8 cellular contexts compared by ENCODE assay signal in the genomic region with DNA sequence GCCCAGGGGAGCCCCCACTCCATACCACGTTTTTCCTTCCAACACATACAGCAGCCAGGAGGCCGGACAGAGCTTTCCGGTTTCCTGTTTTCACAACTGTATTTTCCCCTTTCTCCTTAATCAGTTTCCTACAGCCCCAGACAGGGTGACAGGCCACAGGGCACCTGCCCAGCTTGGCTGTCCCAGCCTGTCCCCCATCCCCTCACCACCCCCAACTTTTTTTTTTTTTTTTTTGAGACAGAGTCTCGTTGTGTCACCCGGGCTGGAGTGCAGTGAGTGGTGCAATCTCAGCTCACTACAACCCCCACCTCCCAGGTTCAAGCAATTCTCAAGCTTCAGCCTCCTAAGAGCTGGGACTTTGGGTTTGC. TPM values are rescaled to one million over a fixed set of nuclear protein-coding genes. Genes with fewer than 3 reads are reported as not detected.
DNase-seq lines count a peak whose midpoint lies in the region; ATAC-seq and TF ChIP-seq lines count a peak whose summit lies in the region.

No MANE protein-coding gene starts in this region.

- H3K4me1 ChIP-seq in NT2/D1 (ENCODE audit: insufficient read depth, insufficient read length) (peaks cover 29% of the 10 kb centered on the region), psoas muscle (peaks cover 54% of the 10 kb centered on the region)

- TF ChIP-seq CTCF in epithelial cell of esophagus (IDR thresholded peaks at IDR 0.05; ENCODE audit: insufficient read depth, low read depth, low read length, missing control alignments), result no peak
- TF ChIP-seq CTCF in psoas muscle (IDR thresholded peaks at IDR 0.05), result no peak

- DNase-seq in NT2/D1 (ENCODE audit: low read depth, low spot score) (no peak), epithelial cell of esophagus (ENCODE audit: low read depth) (peak; percentile 46), psoas muscle (peak; percentile 61 to 85), medulla oblongata (ENCODE audit: extremely low spot score) (no peak), H4 (ENCODE audit: low spot score) (no peak), T-helper 17 cell (no peak)

- peak; percentile 20 for ATAC-seq in GM18502 (IDR thresholded peaks at IDR 0.05; ENCODE audit: poor library complexity, unreplicated experiment)
- ATAC-seq in psoas muscle, result peak; percentile 17 to 38 (median 26)
- no peak for ATAC-seq in GM21528 (IDR thresholded peaks at IDR 0.05; ENCODE audit: low FRiP score, unreplicated experiment)
- no peak for ATAC-seq in T-helper 17 cell

- no peaks in the 10 kb centered on the region for H3K36me3 Mint-ChIP-seq in T-helper 17 cell (ENCODE audit: low read depth)

- intact Hi-C loops in psoas muscle (cut with DNase I), result loop anchor here in 1 of 2 donors (1.0 kb wide), 1 partner anchor 22 kb away; no protein-coding TSS in a partner anchor

- peak overlapping the region; percentile 98 for H3K27ac ChIP-seq in psoas muscle

- H3K36me3 ChIP-seq in NT2/D1 (ENCODE audit: insufficient read depth, insufficient read length, low read length) (no peaks in the 10 kb centered on the region), psoas muscle (ENCODE audit: insufficient read depth in 1 of 2, low read depth in 1 of 2) (no peaks in the 10 kb centered on the region)

- peaks cover 11% of the 10 kb centered on the region for H3K4me1 Mint-ChIP-seq in T-helper 17 cell

- H3K27me3 Mint-ChIP-seq in T-helper 17 cell, result peaks cover 5% of the 10 kb centered on the region

- H3K9me3 ChIP-seq in NT2/D1 (ENCODE audit: insufficient read depth, low read length) (no peaks in the 10 kb centered on the region), psoas muscle (no peaks in the 10 kb centered on the region), T-helper 17 cell (ENCODE audit: control insufficient read depth, low read length, poor library complexity, severe bottlenecking) (no peaks in the 10 kb centered on the region)

- 6 to 16% (median 6%) methylated on average over 4 to 5 of the region's 5 CpGs for WGBS in psoas muscle, 3 donors

- H3K9ac ChIP-seq in NT2/D1 (ENCODE audit: insufficient read length, low read depth), result peak overlapping the region; percentile 56

- no peak overlapping the region for H3K4me3 Mint-ChIP-seq in T-helper 17 cell

- H3K27me3 ChIP-seq in NT2/D1 (ENCODE audit: insufficient read depth, insufficient read length) (no peaks in the 10 kb centered on the region), psoas muscle (ENCODE audit: insufficient read depth in 3 of 3, low read length in 2 of 3) (no peaks in the 10 kb centered on the region)

- no peak overlapping the region for H3K27ac Mint-ChIP-seq in T-helper 17 cell

- H3K4me3 ChIP-seq in NT2/D1 (ENCODE audit: insufficient read length, low read depth) (no peak overlapping the region), epithelial cell of esophagus (ENCODE audit: low read length) (peak overlapping the region; percentile 37), psoas muscle (peak overlapping the region; percentile 63)

RNA-seq across cellular contexts. Expression of a gene that starts 10.3 kb away (rescaled TPM):
- 1,000 to 10,000 TPM; 2,972 to 5,803 (median 5,243) TPM for total RNA-seq in psoas muscle
- polyA plus RNA-seq in psoas muscle, result 1,000 to 10,000 TPM; 1,312 to 4,364 (median 1,775) TPM
- total RNA-seq in H4 (2014; rRNA removed; shearing (Covaris generic)), result 57.6 and 97.6 TPM in 2 replicates
- 10 to 100 TPM; 25.8 to 33.2 TPM for total RNA-seq in T-helper 17 cell

Comparison
In these comparisons a context has a peak if more than half of its experiments do, and no peak if none do; other contexts are left out.
1. ATAC-seq: peak in GM18502 (single experiment) and psoas muscle (4 of 4); none in GM21528 (single experiment) and T-helper 17 cell (single experiment).
2. DNase-seq: peak in epithelial cell of esophagus (single experiment) and psoas muscle (2 of 2); none in NT2/D1 (single experiment), medulla oblongata (single experiment), H4 (single experiment) and T-helper 17 cell (0 of 3).
3. RNA of a gene that starts 10.3 kb away (total RNA-seq): 2,972 to 5,803 TPM in psoas muscle; 57.6 to 97.6 TPM in H4 and 25.8 to 33.2 TPM in T-helper 17 cell; every median in the first group is over 10 times any median in the second.